Comparison of ENCODE assay signal across 17 cellular contexts in genomic region chr14:79734151-79734550, GRCh38.
DNase-seq lines count a peak whose midpoint lies in the region; ATAC-seq and TF ChIP-seq lines count a peak whose summit lies in the region.
"Had no signal": no experiment of that assay in that cellular context is flagged by ENCODE, and none has a peak within 500 bp of the region (broad histone marks: within the 10 kb centered on the region; RNA-seq: fewer than 3 reads in every experiment).

No MANE protein-coding gene starts in this region.

- H3K79me2 ChIP-seq in parathyroid adenoma, result peaks cover 4% of the 10 kb centered on the region

- H3K27ac ChIP-seq in parathyroid adenoma, result no peak overlapping the region
- H3K27ac ChIP-seq: BLaER1, C4-2B had no signal

- H3K27me3 Mint-ChIP-seq in glutamatergic neuron (ENCODE audit: unreplicated experiment), result no peaks in the 10 kb centered on the region
- H3K27me3 Mint-ChIP-seq: B cell; CD4-positive, CD25-positive, alpha-beta regulatory T cell had no signal

- H3K27me3 ChIP-seq in parathyroid adenoma (ENCODE audit: control insufficient read depth, insufficient read depth, low read length), result no peaks in the 10 kb centered on the region
- H3K27me3 ChIP-seq: BLaER1 had no signal

- peak overlapping the region; percentile 57 for H3K27ac Mint-ChIP-seq in glutamatergic neuron (ENCODE audit: unreplicated experiment)
- H3K27ac Mint-ChIP-seq: B cell; CD4-positive, CD25-positive, alpha-beta regulatory T cell; CD8-positive, alpha-beta T cell; GM23338; H9 had no signal

- peaks cover 11% of the 10 kb centered on the region for H3K4me1 ChIP-seq in parathyroid adenoma

- H3K36me3 ChIP-seq in parathyroid adenoma (ENCODE audit: control insufficient read depth, insufficient read depth, low read length), result no peaks in the 10 kb centered on the region

- no peak for ATAC-seq in HG02623 (IDR thresholded peaks at IDR 0.05; ENCODE audit: unreplicated experiment)
- ATAC-seq: CD8-positive, alpha-beta T cell; GM23338; HCT116 had no signal

- no peak overlapping the region for H3K9ac ChIP-seq in parathyroid adenoma
- H3K9ac ChIP-seq: BLaER1 had no signal

- H3K4me3 Mint-ChIP-seq in glutamatergic neuron (ENCODE audit: unreplicated experiment), result no peak overlapping the region
- H3K4me3 Mint-ChIP-seq: B cell; CD4-positive, CD25-positive, alpha-beta regulatory T cell; CD8-positive, alpha-beta T cell; GM23338; H9 had no signal

- H3K4me2 ChIP-seq in parathyroid adenoma (ENCODE audit: low read length), result peak overlapping the region; percentile 11
- H3K4me2 ChIP-seq: BLaER1, GM23338 had no signal

- no peak overlapping the region for H3K4me3 ChIP-seq in parathyroid adenoma (ENCODE audit: low read depth, low read length)
- H3K4me3 ChIP-seq: BLaER1, GM23338 had no signal

- peaks cover 11% of the 10 kb centered on the region for H3K36me3 Mint-ChIP-seq in glutamatergic neuron (ENCODE audit: unreplicated experiment)
- H3K36me3 Mint-ChIP-seq: CD4-positive, CD25-positive, alpha-beta regulatory T cell; CD8-positive, alpha-beta T cell had no signal

- DNase-seq in NCI-H1694 treated with DMSO at 0.1 percent for 48 hours (lab: John Stamatoyannopoulos, UW) (peak; percentile 99), NCI-H2171 treated with DMSO at 0.1 percent for 48 hours (lab: John Stamatoyannopoulos, UW) (peak; percentile 86), glutamatergic neuron (no peak), COR-L47 (lab: John Stamatoyannopoulos, UW) (no peak), cerebellum (ENCODE audit: low spot score) (no peak)
- DNase-seq: CD4-positive, CD25-positive, alpha-beta regulatory T cell; CD8-positive, alpha-beta T cell; DMS153; DND-41; H9 had no signal

- peaks cover 2% of the 10 kb centered on the region for H3K9me3 Mint-ChIP-seq in glutamatergic neuron (ENCODE audit: unreplicated experiment)

- TF ChIP-seq CTCF in glutamatergic neuron (IDR thresholded peaks at IDR 0.05; ENCODE audit: partially characterized antibody, unreplicated experiment), result no peak
- no peak for TF ChIP-seq CTCF in parathyroid adenoma (IDR thresholded peaks at IDR 0.05)

- no peaks in the 10 kb centered on the region for H3K9me3 ChIP-seq in parathyroid adenoma (ENCODE audit: control insufficient read depth, low read length)

- H3K4me1 Mint-ChIP-seq in glutamatergic neuron (ENCODE audit: low read depth, unreplicated experiment), result peaks cover 15% of the 10 kb centered on the region
- H3K4me1 Mint-ChIP-seq: B cell; CD4-positive, CD25-positive, alpha-beta regulatory T cell; GM23338; H9 had no signal

- no peak overlapping the region for H2AFZ ChIP-seq in parathyroid adenoma
- H2AFZ ChIP-seq: GM23338 had no signal

Comparison
In these comparisons a context has a peak if more than half of its experiments do, and no peak if none do; other contexts are left out.
1. DNase-seq: peak in NCI-H1694 treated with DMSO at 0.1 percent for 48 hours (single experiment) and NCI-H2171 treated with DMSO at 0.1 percent for 48 hours (single experiment); none in glutamatergic neuron (single experiment), COR-L47 (single experiment) and cerebellum (single experiment).